In genomic region chr1:167968569-167968968, GRCh38 we compare ENCODE assay signal across 30 cellular contexts. TPM values are rescaled to one million over a fixed set of nuclear protein-coding genes. Genes with fewer than 3 reads are reported as not detected.
"Had no signal": no experiment of that assay in that cellular context is flagged by ENCODE, and none has a peak within 500 bp of the region (broad histone marks: within the 10 kb centered on the region; RNA-seq: fewer than 3 reads in every experiment).

No MANE protein-coding gene starts in this region.

- H3K4me3 ChIP-seq: breast epithelium, cardiac muscle cell, colonic mucosa, esophagus squamous epithelium, gastroesophageal sphincter had no signal

- H3K27me3 ChIP-seq: breast epithelium, cardiac muscle cell, colonic mucosa, esophagus squamous epithelium, gastroesophageal sphincter had no signal

- DNase-seq: activated B cell treated with CpG ODN at 0.5 μM for 24 hours; activated CD4-positive, alpha-beta T cell treated with anti-CD3 and anti-CD28 coated beads for 48 hours; activated CD4-positive, alpha-beta T cell treated with anti-CD3 and anti-CD28 coated beads, Interleukin-2, amount 50 U/mL, for 1 hour; activated CD4-positive, alpha-beta T cell treated with anti-CD3 and anti-CD28 coated beads, Interleukin-2, amount 50 U/mL, for 48 hours; activated CD8-positive, alpha-beta memory T cell treated with anti-CD3 and anti-CD28 coated beads for 24 hours; activated CD8-positive, alpha-beta T cell treated with anti-CD3 and anti-CD28 coated beads for 36 hours; activated effector memory CD4-positive, alpha-beta T cell treated with Interleukin-2 at 50 U/mL for 16 hours; activated gamma-delta T cell treated with Interleukin-2 at 50 U/mL for 16 hours; activated naive CD4-positive, alpha-beta T cell treated with anti-CD3 and anti-CD28 coated beads, Interleukin-2, amount 50 U/mL, for 16 hours; activated naive CD4-positive, alpha-beta T cell treated with Interleukin-2 at 50 U/mL for 16 hours; activated T-cell treated with anti-CD3 and anti-CD28 coated beads, Interleukin-2, amount 50 U/mL, for 4 hours; amygdala; aorta; central memory CD4-positive, alpha-beta T cell; cerebellar nuclear complex; colonic mucosa; effector CD8-positive, alpha-beta T cell; esophagus squamous epithelium; foreskin melanocyte; T-helper 1 cell; T-helper 17 cell; T1000; WERI-Rb-1 had no signal

- H3K4me1 ChIP-seq: breast epithelium, colonic mucosa, esophagus squamous epithelium had no signal

- H3K9me3 ChIP-seq: breast epithelium, colonic mucosa, esophagus squamous epithelium, gastroesophageal sphincter had no signal

- H3K36me3 ChIP-seq: breast epithelium, colonic mucosa, WERI-Rb-1 had no signal

- ATAC-seq: activated CD4-positive, CD25-positive, alpha-beta regulatory T cell treated with anti-CD3 and anti-CD28 coated beads, Interleukin-2, amount 50 U/mL, for 24 hours; activated CD8-positive, alpha-beta T cell treated with anti-CD3 and anti-CD28 coated beads for 36 hours; activated T-cell treated with anti-CD3 and anti-CD28 coated beads, Interleukin-2, amount 50 U/mL, for 4 hours; activated T-helper 17 cell treated with anti-CD3 and anti-CD28 coated beads, Interleukin-2, amount 50 U/mL, for 72 hours; gastroesophageal sphincter; T-helper 17 cell had no signal

- H3K27ac ChIP-seq: breast epithelium, cardiac muscle cell, colonic mucosa, epithelial cell of prostate, esophagus squamous epithelium, gastroesophageal sphincter, WERI-Rb-1 had no signal

- FAIRE-seq: endothelial cell of umbilical vein had no signal

RNA-seq across cellular contexts. Expression of gene ADCY10, which starts 54.6 kb away (rescaled TPM):
- total RNA-seq: activated T-cell treated with anti-CD3 and anti-CD28 coated beads, Interleukin-2, amount 50 U/mL, for 4 hours; endothelial cell of umbilical vein; esophagus squamous epithelium had no signal
- polyA plus RNA-seq: endothelial cell of umbilical vein had no signal
